In the genomic region with DNA sequence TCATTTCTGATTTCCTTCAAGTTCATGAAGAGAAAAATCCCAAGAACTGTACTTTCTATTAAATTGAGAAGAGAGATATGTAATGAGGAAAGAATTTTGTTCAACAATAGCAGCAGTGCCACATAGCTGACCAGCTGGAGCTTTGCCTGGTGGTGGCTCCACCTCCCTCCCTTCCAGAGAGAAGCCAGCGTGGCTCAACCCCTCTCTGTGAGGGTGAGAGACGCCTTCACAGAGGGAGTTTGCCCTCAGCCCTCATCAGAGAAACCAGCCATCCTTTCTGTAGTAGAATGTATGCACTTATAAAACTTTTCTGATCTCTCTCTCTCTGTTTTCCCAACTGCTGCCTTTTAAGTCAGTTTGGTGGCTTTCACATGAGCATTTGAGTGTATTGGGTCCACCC, we compare ENCODE assay signal across 10 cellular contexts. TPM values are rescaled to one million over a fixed set of nuclear protein-coding genes. Genes with fewer than 3 reads are reported as not detected.
DNase-seq lines count a peak whose midpoint lies in the region; ATAC-seq and TF ChIP-seq lines count a peak whose summit lies in the region.
"Had no signal": no experiment of that assay in that cellular context is flagged by ENCODE, and none has a peak within 500 bp of the region (broad histone marks: within the 10 kb centered on the region; RNA-seq: fewer than 3 reads in every experiment).

No MANE protein-coding gene starts in this region.

- H3K4me2 ChIP-seq in neuronal stem cell (ENCODE audit: insufficient read depth, low read length, poor library complexity, severe bottlenecking) = no peak overlapping the region

- no peak overlapping the region for H3K4ac ChIP-seq in neuronal stem cell (ENCODE audit: low read length)

- no CpG with 5 or more reads among the region's 2 CpGs for WGBS in neuronal stem cell (ENCODE audit: extremely low coverage in 2 of 2, insufficient read length in 2 of 2, insufficient replicate concordance in 1 of 2), 2 donors

- no peak overlapping the region for H3K23ac ChIP-seq in neuronal stem cell (ENCODE audit: low read depth, low read length, poor library complexity)

- no peaks in the 10 kb centered on the region for H3K79me1 ChIP-seq in neuronal stem cell (ENCODE audit: low read depth, low read length)

- no peak for TF ChIP-seq CTCF in foreskin fibroblast (IDR thresholded peaks at IDR 0.05; ENCODE audit: low read depth, low read length)

- H2AFZ ChIP-seq in neuronal stem cell (ENCODE audit: low read length) = peak overlapping the region; percentile 74

- H3K36me3 ChIP-seq in SJCRH30 (no peaks in the 10 kb centered on the region), neuronal stem cell (replicated peaks in 1 of 2; ENCODE audit: control insufficient read depth in 2 of 2, insufficient read depth in 2 of 2, low read length in 2 of 2) (no peaks in the 10 kb centered on the region)

- H4K91ac ChIP-seq in neuronal stem cell (ENCODE audit: low read depth, low read length, poor library complexity) = no peak overlapping the region

- H3K9me3 ChIP-seq in SJCRH30 (replicated peaks) = no peaks in the 10 kb centered on the region
- peaks cover 0 to 9% of the 10 kb centered on the region in 2 donors for H3K9me3 ChIP-seq in neuronal stem cell (replicated peaks in 1 of 2; ENCODE audit: control insufficient read depth in 2 of 2, insufficient read depth in 1 of 2, low read depth in 1 of 2, low read length in 2 of 2)

- H2BK120ac ChIP-seq in neuronal stem cell (ENCODE audit: low read depth, low read length) = no peak overlapping the region

- peak overlapping the region; percentile 77; the same call in 1 of the 2 replicates for H3K27ac ChIP-seq in SJCRH30
- no peak overlapping the region for H3K27ac ChIP-seq in neuronal stem cell (replicated peaks; ENCODE audit: low read length)

- no peak for ATAC-seq in esophagus mucosa
- no peak for ATAC-seq in GM18870 (IDR thresholded peaks at IDR 0.05; ENCODE audit: unreplicated experiment)
- no peak for ATAC-seq in GM18498 (IDR thresholded peaks at IDR 0.05; ENCODE audit: unreplicated experiment)
- ATAC-seq: stimulated activated naive CD8-positive, alpha-beta T cell treated with anti-CD3 and anti-CD28 coated beads, Interleukin-15, Interleukin-2, amounts not matched to agents 100 U/mL and 50 U/mL, for 24 hours had no signal

- H3K4me3 ChIP-seq in SJCRH30 (peak overlapping the region; percentile 14), foreskin fibroblast (ENCODE audit: low read depth in 1 of 2, low read length in 2 of 2) (peak overlapping the region; percentile 45 to 62), neuronal stem cell (ENCODE audit: low read length in 2 of 2) (no peak overlapping the region)

- H3K18ac ChIP-seq in neuronal stem cell (ENCODE audit: low read length) = peak overlapping the region; percentile 51

- no peak overlapping the region for H4K8ac ChIP-seq in neuronal stem cell (ENCODE audit: low read depth, low read length)

- H3K27me3 ChIP-seq in SJCRH30 (no peaks in the 10 kb centered on the region), neuronal stem cell (ENCODE audit: control insufficient read depth in 3 of 3, insufficient read depth in 3 of 3, low read depth in 1 of 3, low read length in 3 of 3) (no peaks in the 10 kb centered on the region)

- no peak overlapping the region for H2BK15ac ChIP-seq in neuronal stem cell (ENCODE audit: low read length)

- H2BK5ac ChIP-seq in neuronal stem cell (ENCODE audit: low read length) = no peak overlapping the region

- no peak overlapping the region for H3K14ac ChIP-seq in neuronal stem cell (ENCODE audit: low read length)

- H3K9ac ChIP-seq in neuronal stem cell (ENCODE audit: low read depth, low read length, poor library complexity) = no peak overlapping the region

- H3K4me1 ChIP-seq in SJCRH30 = peaks cover 13% of the 10 kb centered on the region
- peaks cover 9 to 13% of the 10 kb centered on the region in 2 donors for H3K4me1 ChIP-seq in neuronal stem cell (ENCODE audit: control insufficient read depth in 2 of 2, insufficient read depth in 1 of 2, low read depth in 1 of 2, low read length in 2 of 2)

- peak; percentile 85 for DNase-seq in AG08396 (ENCODE audit: low spot score)
- peak; percentile 81 to 82 for DNase-seq in SJCRH30
- DNase-seq in foreskin fibroblast = peak; percentile 93 to 97
- no peak for DNase-seq in neuronal stem cell (ENCODE audit: low spot score)
- no peak for DNase-seq in activated naive CD4-positive, alpha-beta T cell treated with Interleukin-2 at 50 U/mL for 16 hours
- DNase-seq: stimulated activated naive CD8-positive, alpha-beta T cell treated with anti-CD3 and anti-CD28 coated beads, Interleukin-15, Interleukin-2, amounts not matched to agents 100 U/mL and 50 U/mL, for 24 hours; T-helper 1 cell had no signal

- H2BK12ac ChIP-seq in neuronal stem cell (ENCODE audit: low read length) = no peak overlapping the region

- H2AK5ac ChIP-seq in neuronal stem cell (ENCODE audit: low read depth, low read length) = no peak overlapping the region

RNA-seq across cellular contexts. Expression of a gene that starts 20.5 kb away (rescaled TPM):
- 0.12 and 0.20 TPM in 2 replicates for total RNA-seq in SJCRH30 (2014; rRNA removed; shearing (Covaris generic))
- polyA plus RNA-seq in neuronal stem cell (2013, experiment 1 of 2) = 40.8 TPM
- 39.1 TPM for polyA plus RNA-seq in neuronal stem cell (2013, experiment 2 of 2)
- 21.9 TPM for total RNA-seq in esophagus mucosa

Comparison
In these comparisons a context has a peak if more than half of its experiments do, and no peak if none do; other contexts are left out.
1. DNase-seq: peak in AG08396 (single experiment), SJCRH30 (2 of 2) and foreskin fibroblast (2 of 2); none in neuronal stem cell (single experiment) and activated naive CD4-positive, alpha-beta T cell treated with Interleukin-2 at 50 U/mL for 16 hours (single experiment).
2. H3K4me3 ChIP-seq: peak in SJCRH30 (single experiment) and foreskin fibroblast (2 of 2); none in neuronal stem cell (0 of 2).
3. RNA of a gene that starts 20.5 kb away (total RNA-seq): 21.9 TPM in esophagus mucosa (single experiment); 0.12 to 0.20 TPM in SJCRH30; every median in the first group is over 10 times any median in the second.